In the genomic region with DNA sequence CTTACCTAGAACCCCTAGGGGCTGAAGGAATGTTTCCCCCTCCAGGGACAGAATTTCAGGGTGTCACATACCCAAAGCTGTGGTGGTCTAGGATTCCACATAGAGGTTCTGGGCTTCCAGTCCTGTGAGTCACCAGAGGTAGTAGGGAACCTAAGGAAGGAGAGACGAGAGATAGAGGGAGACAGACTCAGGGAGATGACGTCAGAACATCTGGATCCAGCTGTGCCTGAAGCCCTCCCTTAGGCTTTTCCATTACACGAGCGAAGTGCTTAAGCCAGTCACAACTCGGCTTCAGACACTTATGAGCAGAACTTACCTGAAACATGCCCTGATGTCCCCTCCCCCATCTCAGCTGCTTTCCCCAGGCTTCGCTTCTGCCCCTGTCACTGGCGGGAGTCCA, we compare ENCODE assay signal across 1 cellular context.
TF ChIP-seq lines count a peak whose summit lies in the region.

No MANE protein-coding gene starts in this region.

TF ChIP-seq in SK-N-SH, 30 proteins besides CTCF, POLR2A, EP300 and RAD21:
- TF ChIP-seq SMC3 (IDR thresholded peaks at IDR 0.05; ENCODE audit: low read depth, low read length) (no peak), EZH2phosphoT487 (IDR thresholded peaks at IDR 0.05; ENCODE audit: borderline replicate concordance, low read depth) (no peak), MXI1 (IDR thresholded peaks at IDR 0.05; ENCODE audit: low read depth, low read length) (no peak), GABPA (IDR thresholded peaks at IDR 0.05; ENCODE audit: low read depth) (no peak), ELF1 (IDR thresholded peaks at IDR 0.05) (no peak)
